ENCODE assay signal across 25 cellular contexts in the genomic region with DNA sequence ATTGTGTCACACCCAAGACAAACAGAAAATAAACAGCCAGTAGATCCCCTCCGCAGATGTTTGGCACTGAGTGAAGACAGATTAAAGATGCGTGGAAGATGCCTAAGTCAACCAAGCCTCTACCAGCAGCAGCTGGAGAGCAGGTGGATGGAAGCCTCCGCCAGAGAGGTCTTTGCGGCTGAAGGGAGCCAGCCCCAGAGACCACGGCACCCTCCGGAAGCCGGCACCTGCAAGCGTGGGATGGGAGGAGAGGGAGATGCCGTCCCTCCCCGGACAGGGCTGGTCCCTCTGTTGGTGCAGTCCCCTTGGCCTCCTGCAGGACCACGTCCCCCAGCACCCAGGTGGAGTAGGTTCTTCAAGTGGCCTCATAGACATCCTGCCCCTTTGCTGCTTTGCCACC.
DNase-seq lines count a peak whose midpoint lies in the region; TF ChIP-seq lines count a peak whose summit lies in the region.
"Had no signal": no experiment of that assay in that cellular context is flagged by ENCODE, and none has a peak within 500 bp of the region (broad histone marks: within the 10 kb centered on the region; RNA-seq: fewer than 3 reads in every experiment).

No MANE protein-coding gene starts in this region.

- intact Hi-C loops in ovary (cut with DNase I): no loop called here

- no peak for TF ChIP-seq CTCF in osteocyte (IDR thresholded peaks at IDR 0.05)
- TF ChIP-seq CTCF in ovary (IDR thresholded peaks at IDR 0.05): no peak

- TF ChIP-seq POLR2A in ovary (IDR thresholded peaks at IDR 0.05): no peak

- H3K4me3 ChIP-seq in SJCRH30 (no peak overlapping the region), ovary (no peak overlapping the region)
- H3K4me3 ChIP-seq: HAP-1 had no signal

- H3K4me1 ChIP-seq in SJCRH30 (peaks cover 28% of the 10 kb centered on the region), ovary (ENCODE audit: insufficient read depth) (peaks cover 6% of the 10 kb centered on the region)
- H3K4me1 ChIP-seq: HAP-1 had no signal

- no peaks in the 10 kb centered on the region for H3K27me3 ChIP-seq in SJCRH30
- no peaks in the 10 kb centered on the region for H3K27me3 ChIP-seq in ovary

- H3K27me3 Mint-ChIP-seq in osteocyte (ENCODE audit: unreplicated experiment): peaks cover 29% of the 10 kb centered on the region

- DNase-seq in NCI-H510A (lab: John Stamatoyannopoulos, UW) (peak; percentile 47), NCI-H510A treated with DMSO at 0.1 percent for 48 hours (lab: John Stamatoyannopoulos, UW) (no peak), DMS79 treated with DMSO at 0.1 percent for 48 hours (lab: John Stamatoyannopoulos, UW) (peak; percentile 97), SJCRH30 (peak; percentile 47 to 66), osteocyte (ENCODE audit: extremely low spot score, unreplicated experiment) (no peak), ovary (no peak), NCI-H1694 (lab: John Stamatoyannopoulos, UW) (no peak), retina (no peak)
- DNase-seq: activated B cell treated with CpG ODN at 0.5 μM for 24 hours; activated gamma-delta T cell; activated T-cell treated with anti-CD3 and anti-CD28 coated beads, Interleukin-2, amount 50 U/mL, for 4 hours; CD4-positive, alpha-beta memory T cell; central memory CD4-positive, alpha-beta T cell; DMS 273 treated with DMSO at 0.1 percent for 48 hours; effector memory CD8-positive, alpha-beta T cell; KG1; MM.1S; NCI-H1417 treated with DMSO at 0.1 percent for 48 hours; occipital lobe; OCI-M1; stimulated activated naive CD4-positive, alpha-beta T cell treated with Interleukin-2 at 50 U/mL for 16 hours had no signal

- peak overlapping the region; percentile 66 for H3K27ac Mint-ChIP-seq in osteocyte (ENCODE audit: unreplicated experiment)
- H3K27ac Mint-ChIP-seq: activated B cell treated with CpG ODN at 0.5 μM for 24 hours; CD4-positive, alpha-beta memory T cell; effector memory CD8-positive, alpha-beta T cell; memory B cell had no signal

- no peak for TF ChIP-seq EP300 in ovary (IDR thresholded peaks at IDR 0.05)

- H3K9me3 ChIP-seq in SJCRH30 (replicated peaks) (peaks cover 7% of the 10 kb centered on the region; the same call in 1 of the 2 replicates), ovary (no peaks in the 10 kb centered on the region)
- H3K9me3 ChIP-seq: HAP-1 had no signal

- peaks cover 5% of the 10 kb centered on the region for H3K36me3 Mint-ChIP-seq in osteocyte (ENCODE audit: unreplicated experiment)

- peaks cover 21% of the 10 kb centered on the region for H3K4me1 Mint-ChIP-seq in osteocyte (ENCODE audit: unreplicated experiment)
- H3K4me1 Mint-ChIP-seq: activated B cell treated with CpG ODN at 0.5 μM for 24 hours; CD4-positive, alpha-beta memory T cell; memory B cell had no signal

- 45 to 69% (median 56%) methylated on average over 11 of the region's 11 CpGs for WGBS in ovary, 3 donors

- H3K36me3 ChIP-seq in SJCRH30: no peaks in the 10 kb centered on the region
- H3K36me3 ChIP-seq in ovary: no peaks in the 10 kb centered on the region
- H3K36me3 ChIP-seq: HAP-1 had no signal

- H3K9me3 Mint-ChIP-seq in osteocyte (ENCODE audit: unreplicated experiment): peaks cover 8% of the 10 kb centered on the region

- H3K27ac ChIP-seq in SJCRH30 (no peak overlapping the region), ovary (no peak overlapping the region)
- H3K27ac ChIP-seq: HL-60, RWPE1 had no signal

- no peak overlapping the region for H3K4me3 Mint-ChIP-seq in osteocyte (ENCODE audit: unreplicated experiment)
- H3K4me3 Mint-ChIP-seq: activated B cell treated with CpG ODN at 0.5 μM for 24 hours; activated T-cell treated with anti-CD3 and anti-CD28 coated beads, Interleukin-2, amount 50 U/mL, for 4 hours; CD4-positive, alpha-beta memory T cell; effector memory CD8-positive, alpha-beta T cell; memory B cell had no signal

Comparison
In these comparisons a context has a peak if more than half of its experiments do, and no peak if none do; other contexts are left out.
1. DNase-seq: peak in NCI-H510A (single experiment), DMS79 treated with DMSO at 0.1 percent for 48 hours (single experiment) and SJCRH30 (2 of 2); none in NCI-H510A treated with DMSO at 0.1 percent for 48 hours (single experiment), osteocyte (single experiment), ovary (0 of 5), NCI-H1694 (single experiment) and retina (single experiment).